In the genomic region with DNA sequence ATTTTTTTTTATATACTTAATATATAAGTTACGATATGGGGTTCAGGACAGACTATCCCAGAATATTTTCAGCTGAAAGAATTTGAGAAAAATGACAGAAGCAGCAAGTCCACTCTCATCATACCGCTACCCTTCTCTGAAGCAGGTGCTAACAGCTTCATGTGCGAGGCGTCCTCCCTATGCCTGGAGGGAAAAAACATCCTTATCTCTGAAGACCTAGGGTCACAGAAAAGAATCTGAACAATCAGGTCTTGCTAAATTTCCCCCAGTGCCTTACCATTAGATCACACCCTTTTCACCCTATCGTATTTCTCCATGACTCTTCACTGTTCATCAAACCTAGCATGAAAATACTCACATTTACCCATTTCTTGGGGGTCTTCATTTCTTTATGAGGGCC, we compare ENCODE assay signal across 23 cellular contexts.
"Had no signal": no experiment of that assay in that cellular context is flagged by ENCODE, and none has a peak within 500 bp of the region (broad histone marks: within the 10 kb centered on the region; RNA-seq: fewer than 3 reads in every experiment).

No MANE protein-coding gene starts in this region.

- H3K36me3 ChIP-seq: colonic mucosa, lower lobe of right lung, pancreas, right lobe of liver, suprapubic skin, thyroid gland, upper lobe of left lung had no signal

- H3K4me3 Mint-ChIP-seq: effector memory CD8-positive, alpha-beta T cell; natural killer cell; stimulated activated naive B cell treated with anti-CD40 and anti-IgM and Interleukin-4, amounts not matched to agents 10 μg/mL and 1 μg/mL and 100 μg/mL, for 72 hours; stimulated activated naive CD8-positive, alpha-beta T cell treated with anti-CD3 and anti-CD28 coated beads, Interleukin-15, Interleukin-2, amounts not matched to agents 100 ng/mL and 50 ng/mL, for 24 hours had no signal

- H3K27ac ChIP-seq: colonic mucosa, lower lobe of right lung, pancreas, right lobe of liver, suprapubic skin, thyroid gland, upper lobe of left lung had no signal

- H3K4me1 ChIP-seq: colonic mucosa, pancreas had no signal

- H3K4me3 ChIP-seq: colonic mucosa, lower lobe of right lung, pancreas, right lobe of liver, suprapubic skin, thyroid gland, upper lobe of left lung had no signal

- FAIRE-seq: endometrium, frontal cortex, keratinocyte, pancreas, small intestine, urothelium cell line had no signal

- DNase-seq: colonic mucosa; dermis blood vessel endothelial cell; effector memory CD8-positive, alpha-beta T cell; erythroblast; hypothalamus; left ventricle myocardium superior; lower lobe of right lung; natural killer cell; pancreas; right lobe of liver; small intestine; stimulated activated CD4-positive, alpha-beta T cell treated with anti-CD3 and anti-CD28 coated beads, Interleukin-15, amount 100 ng/mL, for 24 hours; stimulated activated CD4-positive, alpha-beta T cell treated with anti-CD3 and anti-CD28 coated beads, Interleukin-2, amount 100 ng/mL, for 48 hours; stimulated activated naive B cell treated with anti-CD40 and anti-IgM and Interleukin-4, amounts not matched to agents 10 μg/mL and 1 μg/mL and 100 μg/mL, for 72 hours; thyroid gland; upper lobe of left lung had no signal

- H3K36me3 Mint-ChIP-seq: natural killer cell; stimulated activated naive B cell treated with anti-CD40 and anti-IgM and Interleukin-4, amounts not matched to agents 10 μg/mL and 1 μg/mL and 100 μg/mL, for 72 hours had no signal

- H3K27me3 ChIP-seq: colonic mucosa, pancreas, right lobe of liver, suprapubic skin, thyroid gland, upper lobe of left lung had no signal

- H3K27me3 Mint-ChIP-seq: effector memory CD8-positive, alpha-beta T cell; stimulated activated naive B cell treated with anti-CD40 and anti-IgM and Interleukin-4, amounts not matched to agents 10 μg/mL and 1 μg/mL and 100 μg/mL, for 72 hours; stimulated activated naive CD8-positive, alpha-beta T cell treated with anti-CD3 and anti-CD28 coated beads, Interleukin-15, Interleukin-2, amounts not matched to agents 100 ng/mL and 50 ng/mL, for 24 hours had no signal

- H3K27ac Mint-ChIP-seq: effector memory CD8-positive, alpha-beta T cell; natural killer cell; progenitor cell of endocrine pancreas; stimulated activated naive B cell treated with anti-CD40 and anti-IgM and Interleukin-4, amounts not matched to agents 10 μg/mL and 1 μg/mL and 100 μg/mL, for 72 hours had no signal

- H3K9me3 Mint-ChIP-seq: effector memory CD8-positive, alpha-beta T cell; natural killer cell; stimulated activated naive B cell treated with anti-CD40 and anti-IgM and Interleukin-4, amounts not matched to agents 10 μg/mL and 1 μg/mL and 100 μg/mL, for 72 hours; stimulated activated naive CD8-positive, alpha-beta T cell treated with anti-CD3 and anti-CD28 coated beads, Interleukin-15, Interleukin-2, amounts not matched to agents 100 ng/mL and 50 ng/mL, for 24 hours had no signal

- H3K9me3 ChIP-seq: colonic mucosa, lower lobe of right lung, pancreas, right lobe of liver, suprapubic skin, thyroid gland, upper lobe of left lung had no signal
